14 cellular contexts compared by ENCODE assay signal in the genomic region with DNA sequence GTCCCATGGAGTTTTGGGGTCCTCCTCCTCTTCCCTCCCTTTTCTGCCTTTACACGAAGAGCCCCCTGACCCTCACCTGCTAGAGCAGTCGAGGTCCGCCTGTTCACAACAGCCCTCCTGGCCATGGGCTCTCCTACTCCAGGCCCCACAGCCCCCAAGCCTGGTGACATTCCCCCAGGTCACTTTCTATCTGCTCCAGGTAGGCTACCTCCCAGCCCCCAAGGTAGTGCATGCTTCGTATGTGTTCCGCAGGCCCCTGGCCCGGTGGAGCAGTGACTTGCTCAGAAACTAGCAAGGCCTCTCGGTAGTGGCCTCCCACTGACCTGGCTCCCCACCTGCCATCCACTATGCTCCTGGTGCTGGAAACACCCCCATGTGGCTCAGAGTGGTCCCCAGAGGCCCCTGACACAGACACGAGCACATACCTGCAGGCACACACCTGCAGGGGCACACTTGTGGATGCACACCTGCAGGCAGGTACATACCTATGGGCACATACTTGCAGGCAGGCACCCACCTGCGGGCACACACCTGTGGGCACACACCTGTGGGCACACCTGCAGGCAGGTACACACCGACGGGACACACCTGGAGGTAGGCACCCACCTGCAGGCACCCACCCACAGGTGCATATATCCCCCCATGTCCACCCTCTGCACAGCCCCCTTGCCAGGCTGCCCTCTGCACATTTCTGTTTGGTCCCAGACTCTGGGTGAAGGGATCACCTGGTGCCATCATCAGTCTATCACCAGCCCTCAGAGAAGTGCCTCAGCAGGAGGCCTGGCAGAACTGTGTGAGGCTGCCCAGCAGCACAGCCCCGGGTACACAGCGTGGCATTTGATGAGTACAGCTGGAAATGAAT.
"Had no signal": no experiment of that assay in that cellular context is flagged by ENCODE, and none has a peak within 500 bp of the region (broad histone marks: within the 10 kb centered on the region; RNA-seq: fewer than 3 reads in every experiment).

No MANE protein-coding gene starts in this region.

- H3K9me3 ChIP-seq: heart left ventricle, prostate gland, right lobe of liver, testis had no signal

- H3K36me3 ChIP-seq: brain microvascular endothelial cell, heart left ventricle, prostate gland, right lobe of liver had no signal

- ATAC-seq: foreskin keratinocyte, heart left ventricle had no signal

- H3K27me3 ChIP-seq: brain microvascular endothelial cell, foreskin keratinocyte, heart left ventricle, right lobe of liver, testis had no signal

- FAIRE-seq: urothelium cell line had no signal

- H3K27ac ChIP-seq: brain microvascular endothelial cell, foreskin keratinocyte, heart left ventricle, prostate gland, testis had no signal

- H3K4me1 ChIP-seq: foreskin keratinocyte, heart left ventricle, prostate gland, testis had no signal

- DNase-seq: activated CD4-positive, alpha-beta T cell treated with anti-CD3 and anti-CD28 coated beads, Interleukin-2, amount 10 ng/mL, durations not matched to agents 24 days and 14 days; activated naive CD4-positive, alpha-beta T cell treated with anti-CD3 and anti-CD28 coated beads, Interleukin-2, amount 50 U/mL, for 16 hours; amniotic stem cell; brain microvascular endothelial cell; cerebellar nuclear complex; foreskin keratinocyte; heart left ventricle; islet precursor cell; midbrain; stimulated activated CD4-positive, alpha-beta T cell treated with anti-CD3 and anti-CD28 coated beads, Interleukin-2, amount 100 ng/mL, for 48 hours; testis had no signal

- H3K4me3 ChIP-seq: heart left ventricle, prostate gland, testis had no signal
